13 cellular contexts compared by ENCODE assay signal in genomic region chr17:81160306-81160705, GRCh38. TPM values are rescaled to one million over a fixed set of nuclear protein-coding genes. Genes with fewer than 3 reads are reported as not detected.
A peak's percentile ranks its signal among the peaks of the same experiment; 100 is the strongest.
DNase-seq lines count a peak whose midpoint lies in the region; ATAC-seq, FAIRE-seq and TF ChIP-seq lines count a peak whose summit lies in the region.
"Had no signal": no experiment of that assay in that cellular context is flagged by ENCODE, and none has a peak within 500 bp of the region (broad histone marks: within the 10 kb centered on the region; RNA-seq: fewer than 3 reads in every experiment).

No MANE protein-coding gene starts in this region.

- peak; percentile 30 for DNase-seq in Daoy (ENCODE audit: low read depth)
- no peak for DNase-seq in activated CD8-positive, alpha-beta T cell treated with anti-CD3 and anti-CD28 coated beads for 36 hours
- peak; percentile 62 for DNase-seq in left ventricle myocardium inferior
- peak; percentile 93 for DNase-seq in posterior vena cava (ENCODE audit: low spot score)
- DNase-seq in GM12891 (ENCODE audit: insufficient read length, low spot score), result no peak
- no peak for DNase-seq in activated CD4-positive, CD25-positive, alpha-beta regulatory T cell (lab: John Stamatoyannopoulos, UW)
- no peak for DNase-seq in HPDE6-E6E7 (ENCODE audit: extremely low spot score)
- DNase-seq: cortex of kidney, foreskin melanocyte, GOT3, RPMI8226 had no signal

- peaks cover 10% of the 10 kb centered on the region for H3K27me3 Mint-ChIP-seq in activated CD8-positive, alpha-beta T cell treated with anti-CD3 and anti-CD28 coated beads for 36 hours

- CTCF ChIA-PET in activated CD8-positive, alpha-beta T cell treated with anti-CD3 and anti-CD28 coated beads for 36 hours (lab: Charles Lee), result no interaction called here

- no peaks in the 10 kb centered on the region for H3K9me3 ChIP-seq in left ventricle myocardium inferior (replicated peaks)

- TF ChIP-seq POLR2A in GM12891 (IDR thresholded peaks at IDR 0.05; ENCODE audit: low read depth, low read length), result no peak

- H3K9me3 Mint-ChIP-seq in activated CD8-positive, alpha-beta T cell treated with anti-CD3 and anti-CD28 coated beads for 36 hours, result no peaks in the 10 kb centered on the region
- H3K9me3 Mint-ChIP-seq: CD4-positive, alpha-beta memory T cell had no signal

- peaks cover 23% of the 10 kb centered on the region for H3K4me1 ChIP-seq in left ventricle myocardium inferior

- POLR2A ChIA-PET in activated CD8-positive, alpha-beta T cell treated with anti-CD3 and anti-CD28 coated beads for 36 hours (lab: Charles Lee), result no interaction called here

- peak; percentile 34 for ATAC-seq in activated CD8-positive, alpha-beta T cell treated with anti-CD3 and anti-CD28 coated beads for 36 hours
- ATAC-seq in HG02763 (IDR thresholded peaks at IDR 0.05; ENCODE audit: unreplicated experiment), result no peak

- H3K4me3 ChIP-seq in left ventricle myocardium inferior, result peak overlapping the region; percentile 64

- no peaks in the 10 kb centered on the region for H3K36me3 ChIP-seq in left ventricle myocardium inferior

- no peaks in the 10 kb centered on the region for H3K36me3 Mint-ChIP-seq in activated CD8-positive, alpha-beta T cell treated with anti-CD3 and anti-CD28 coated beads for 36 hours (ENCODE audit: low read depth)
- H3K36me3 Mint-ChIP-seq: CD4-positive, alpha-beta memory T cell had no signal

- intact Hi-C loops in activated CD8-positive, alpha-beta T cell treated with anti-CD3 and anti-CD28 coated beads for 36 hours (cut with micrococcal nuclease), result no loop called here
- intact Hi-C loops in left ventricle myocardium inferior (cut with micrococcal nuclease) (no loop called here), posterior vena cava (cut with DNase I) (no loop called here)

- H3K27ac Mint-ChIP-seq in activated CD8-positive, alpha-beta T cell treated with anti-CD3 and anti-CD28 coated beads for 36 hours, result no peak overlapping the region

- no peaks in the 10 kb centered on the region for H3K4me1 Mint-ChIP-seq in activated CD8-positive, alpha-beta T cell treated with anti-CD3 and anti-CD28 coated beads for 36 hours (ENCODE audit: low read depth)

- peak overlapping the region; percentile 69 for H3K27ac ChIP-seq in left ventricle myocardium inferior (replicated peaks)

- no peak for TF ChIP-seq CTCF in activated CD8-positive, alpha-beta T cell treated with anti-CD3 and anti-CD28 coated beads for 36 hours (IDR thresholded peaks at IDR 0.05)
- no peak for TF ChIP-seq CTCF in left ventricle myocardium inferior (IDR thresholded peaks at IDR 0.05; ENCODE audit: borderline replicate concordance)

- peaks cover 12% of the 10 kb centered on the region for H3K27me3 ChIP-seq in left ventricle myocardium inferior (ENCODE audit: low read depth)

- no peak overlapping the region for H3K4me3 Mint-ChIP-seq in activated CD8-positive, alpha-beta T cell treated with anti-CD3 and anti-CD28 coated beads for 36 hours

- no peak for FAIRE-seq in GM12891 (lab: Jason Lieb, UNC)

TF ChIP-seq in GM12891, 5 proteins besides CTCF, POLR2A, EP300 and RAD21:
- TF ChIP-seq POLR2AphosphoS5 (IDR thresholded peaks at IDR 0.05; ENCODE audit: low read depth, low read length) (no peak), POU2F2 (IDR thresholded peaks at IDR 0.05; ENCODE audit: low read depth, low read length) (no peak), PAX5 (IDR thresholded peaks at IDR 0.05; ENCODE audit: insufficient read depth, low read length, severe bottlenecking) (no peak), SPI1 (IDR thresholded peaks at IDR 0.05; ENCODE audit: low read depth, low read length) (no peak), TAF1 (IDR thresholded peaks at IDR 0.05; ENCODE audit: low read depth, low read length) (no peak)
TF ChIP-seq in GM12891: peak in this region for 0.

RNA-seq across cellular contexts. Expression of gene PVALEF, which starts 5.0 kb away (rescaled TPM):
- total RNA-seq in Daoy (2014; rRNA removed; shearing (Covaris generic)), result not detected in 2 replicates
- not detected for total RNA-seq in activated CD8-positive, alpha-beta T cell treated with anti-CD3 and anti-CD28 coated beads for 36 hours
- total RNA-seq in left ventricle myocardium inferior (not detected), posterior vena cava (not detected)
- polyA plus RNA-seq in GM12891 (2012; ENCODE audit: low read depth, missing spikeins), result not detected
- total RNA-seq: CD4-positive, alpha-beta memory T cell had no signal
- polyA plus RNA-seq: CD4-positive, alpha-beta memory T cell had no signal

RNA-seq across cellular contexts. Expression of gene AATK, which starts 5.7 kb away (rescaled TPM):
- 0.09 and 0.17 TPM in 2 replicates for total RNA-seq in Daoy (2014; rRNA removed; shearing (Covaris generic))
- under 1 TPM; 0.63 to 0.98 TPM for total RNA-seq in activated CD8-positive, alpha-beta T cell treated with anti-CD3 and anti-CD28 coated beads for 36 hours
- total RNA-seq in left ventricle myocardium inferior (2.3 TPM), posterior vena cava (1 to 10 TPM; 3.3 to 4.6 TPM)
- polyA plus RNA-seq in GM12891 (2012; ENCODE audit: low read depth, missing spikeins), result 0.13 TPM

Comparison
In these comparisons a context has a peak if more than half of its experiments do, and no peak if none do; other contexts are left out.
1. DNase-seq: peak in Daoy (single experiment), left ventricle myocardium inferior (single experiment) and posterior vena cava (single experiment); none in activated CD8-positive, alpha-beta T cell treated with anti-CD3 and anti-CD28 coated beads for 36 hours (single experiment), GM12891 (single experiment), activated CD4-positive, CD25-positive, alpha-beta regulatory T cell (0 of 4) and HPDE6-E6E7 (single experiment).